ENCODE assay signal across 30 cellular contexts in genomic region chr3:6750782-6751181, GRCh38.
"Had no signal": no experiment of that assay in that cellular context is flagged by ENCODE, and none has a peak within 500 bp of the region (broad histone marks: within the 10 kb centered on the region; RNA-seq: fewer than 3 reads in every experiment).

No MANE protein-coding gene starts in this region.

- H3K36me3 ChIP-seq: left lung, lower lobe of right lung, neural progenitor cell, neutrophil, ovary, prostate gland, suprapubic skin, thoracic aorta, tibial artery, uterus had no signal

- ATAC-seq: left cardiac atrium; left lung; lower lobe of right lung; natural killer cell; right cardiac atrium; sciatic nerve; stimulated activated effector memory CD8-positive, alpha-beta T cell treated with anti-CD3 and anti-CD28 coated beads, Interleukin-12 subunit alpha, Interleukin-12 subunit beta, amount 100 ng/mL, for 72 hours had no signal

- H3K4me3 ChIP-seq: left lung, lower lobe of right lung, neural progenitor cell, ovary, prostate gland, skin epidermis, suprapubic skin, thoracic aorta, tibial artery, uterus had no signal

- FAIRE-seq: keratinocyte had no signal

- H3K4me1 ChIP-seq: left lung, lower lobe of right lung, neural progenitor cell, prostate gland, suprapubic skin, tibial artery, uterus had no signal

- H3K9ac ChIP-seq: neural progenitor cell had no signal

- H3K27ac ChIP-seq: left lung, lower lobe of right lung, neural progenitor cell, neutrophil, ovary, prostate gland, skin epidermis, suprapubic skin, thoracic aorta, tibial artery, uterus had no signal

- H3K9me3 ChIP-seq: neutrophil, ovary, prostate gland, suprapubic skin, thoracic aorta, uterus had no signal

- DNase-seq: hippocampal formation; kidney glomerular epithelial cell; left cardiac atrium; left lung; lower lobe of right lung; mammary epithelial cell; mesenchymal stem cell; naive B cell; natural killer cell; nephron progenitor cell; ovary; posterior cingulate gyrus; retina; right cardiac atrium; stimulated activated CD4-positive, alpha-beta T cell treated with anti-CD3 and anti-CD28 coated beads, Interleukin-12 subunit alpha, Interleukin-12 subunit beta, amount 100 ng/mL, for 4 hours; stimulated activated CD4-positive, alpha-beta T cell treated with anti-CD3 and anti-CD28 coated beads, Interleukin-15, amount 100 ng/mL, for 24 hours; stimulated activated CD4-positive, alpha-beta T cell treated with anti-CD3 and anti-CD28 coated beads, Interleukin-2, amount 100 ng/mL, for 24 hours; stimulated activated CD4-positive, alpha-beta T cell treated with anti-CD3 and anti-CD28 coated beads, Interleukin-4, amount 100 ng/mL, for 24 hours; stimulated activated naive CD4-positive, alpha-beta T cell; tibial artery; uterus had no signal

- H3K27me3 ChIP-seq: left lung, neural progenitor cell, neutrophil, ovary, suprapubic skin, tibial artery, uterus had no signal
